ENCODE assay signal across 8 cellular contexts in the genomic region with DNA sequence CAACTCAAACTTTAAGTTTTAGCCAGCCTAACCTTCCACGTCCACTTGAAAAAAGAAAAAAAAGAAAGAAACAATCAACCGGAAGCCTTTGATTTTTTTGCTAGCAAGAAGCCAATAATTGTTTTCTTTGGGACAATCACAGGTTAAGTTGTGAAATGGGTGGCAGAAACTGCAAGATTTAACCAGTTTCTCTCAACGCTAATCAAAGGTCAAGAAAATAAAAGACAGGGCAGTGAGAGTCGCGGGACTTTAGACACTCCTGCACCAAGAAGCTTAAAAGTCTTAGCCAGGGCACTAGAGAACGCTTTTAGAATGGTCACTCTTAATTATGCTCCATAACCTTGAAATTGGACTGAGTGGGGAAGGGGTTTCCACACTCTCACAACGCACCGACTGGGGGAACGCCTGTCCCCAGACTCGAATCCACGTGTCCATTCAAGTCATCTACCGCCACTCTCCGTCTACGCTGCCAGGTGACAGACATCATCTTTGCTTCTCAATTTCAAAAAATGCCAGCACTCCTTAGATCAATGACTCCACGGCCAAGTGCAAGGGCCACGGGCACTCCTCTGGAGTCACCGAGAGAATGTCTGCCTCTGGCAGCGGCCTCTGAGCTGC. TPM values are rescaled to one million over a fixed set of nuclear protein-coding genes. Genes with fewer than 3 reads are reported as not detected.
DNase-seq lines count a peak whose midpoint lies in the region; ATAC-seq and TF ChIP-seq lines count a peak whose summit lies in the region.

No MANE protein-coding gene starts in this region.

- peak; percentile 6 for ATAC-seq in GM18517 (IDR thresholded peaks at IDR 0.05; ENCODE audit: unreplicated experiment)
- ATAC-seq in mucosa of descending colon: peak; percentile 19

- TF ChIP-seq CTCF in HFF-Myc (IDR thresholded peaks at IDR 0.05; ENCODE audit: low read depth, low read length, missing control alignments) (no peak), Peyer's patch (IDR thresholded peaks at IDR 0.05) (no peak), mucosa of descending colon (IDR thresholded peaks at IDR 0.05) (no peak)

- peaks cover 0 to 16% (median 0%) of the 10 kb centered on the region in 4 donors for H3K4me1 ChIP-seq in Peyer's patch
- peaks cover 6% of the 10 kb centered on the region for H3K4me1 ChIP-seq in mucosa of descending colon (ENCODE audit: low read depth)

- H3K27ac ChIP-seq in Peyer's patch: peak overlapping the region; percentile 57 to 90 (median 79)

- no peaks in the 10 kb centered on the region for H3K27me3 ChIP-seq in Peyer's patch

- no peak for TF ChIP-seq POLR2A in Peyer's patch (IDR thresholded peaks at IDR 0.05)

- no peaks in the 10 kb centered on the region for H3K9me3 ChIP-seq in Peyer's patch
- H3K9me3 ChIP-seq in mucosa of descending colon: no peaks in the 10 kb centered on the region

- H3K36me3 ChIP-seq in Peyer's patch (no peaks in the 10 kb centered on the region), mucosa of descending colon (ENCODE audit: low read depth) (no peaks in the 10 kb centered on the region)

- H3K4me3 ChIP-seq in HFF-Myc (replicated peaks; ENCODE audit: low read depth, low read length) (peak overlapping the region; percentile 60), Peyer's patch (peak overlapping the region; percentile 49 to 93 (median 84)), mucosa of descending colon (no peak overlapping the region)

- DNase-seq in HFF-Myc (ENCODE audit: extremely low read depth, low read depth) (no peak), Peyer's patch (peak in 2 of 3 donors; percentile 26 to 53), mucosa of descending colon (peak in 1 of 3 donors; percentile 27), NCI-H1436 (lab: John Stamatoyannopoulos, UW) (no peak), cortex of kidney (lab: John Stamatoyannopoulos, UW) (no peak), mesenteric fat pad (ENCODE audit: low spot score) (no peak)
- peak; percentile 27 for DNase-seq in central memory CD4-positive, alpha-beta T cell

- intact Hi-C loops in mucosa of descending colon (cut with DNase I, micrococcal nuclease): no loop called here

RNA-seq across cellular contexts. Expression of a gene that starts 0.9 kb away (rescaled TPM):
- total RNA-seq in Peyer's patch: 10 to 100 TPM; 14.9 to 23.1 (median 18.1) TPM
- total RNA-seq in mucosa of descending colon: 10 to 100 TPM; 37.4 to 51.4 (median 39.0) TPM
- 1,386 TPM for total RNA-seq in mesenteric fat pad

Comparison
In these comparisons a context has a peak if more than half of its experiments do, and no peak if none do; other contexts are left out.
1. DNase-seq: peak in Peyer's patch (2 of 3) and central memory CD4-positive, alpha-beta T cell (single experiment); none in HFF-Myc (single experiment), NCI-H1436 (single experiment), cortex of kidney (single experiment) and mesenteric fat pad (single experiment).
2. RNA of a gene that starts 0.9 kb away (total RNA-seq): 1,386 TPM in mesenteric fat pad (single experiment); 37.4 to 51.4 TPM in mucosa of descending colon and 14.9 to 23.1 TPM in Peyer's patch; every median in the first group is over 10 times any median in the second.